Comparison of ENCODE assay signal across 1 cellular context in the genomic region with DNA sequence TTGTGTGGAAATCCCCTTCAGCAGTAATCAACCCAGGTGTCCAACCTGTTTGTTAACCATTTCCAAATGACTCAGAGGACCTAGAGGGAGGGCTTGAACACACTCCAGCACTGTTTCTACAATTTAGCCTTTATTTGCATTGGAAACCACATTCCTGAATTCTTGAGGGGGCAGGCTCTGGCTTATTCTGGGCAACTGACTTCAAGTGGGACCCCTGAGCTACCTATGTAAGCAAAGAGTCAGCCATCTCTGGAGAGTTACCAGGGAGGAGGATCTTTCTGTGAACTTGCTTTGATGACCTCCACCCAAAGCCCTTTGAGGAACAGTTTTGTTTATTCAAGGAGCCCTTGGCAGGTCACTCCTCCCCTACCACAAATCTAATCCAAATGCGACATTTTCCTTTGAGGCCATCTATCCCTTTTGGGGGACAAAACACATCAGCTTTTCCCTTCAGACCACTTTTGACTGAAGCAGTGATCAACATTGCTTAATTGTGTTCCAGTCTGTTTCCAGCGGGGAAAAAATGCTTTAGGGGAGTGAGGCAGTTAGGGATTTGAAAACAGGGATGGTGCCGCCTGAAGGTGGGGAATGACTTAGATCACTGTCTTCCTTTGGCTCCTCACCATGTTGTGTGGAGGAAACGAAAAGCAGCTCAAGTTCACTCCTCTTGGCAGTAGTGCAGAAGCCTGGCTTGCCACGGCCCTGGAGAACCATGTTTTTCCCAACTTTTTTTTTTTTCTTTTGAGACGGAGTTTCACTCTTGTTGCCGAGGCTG.
A peak's percentile ranks its signal among the peaks of the same experiment; 100 is the strongest.
TF ChIP-seq lines count a peak whose summit lies in the region.

No MANE protein-coding gene starts in this region.

TF ChIP-seq in GM12878, 131 proteins besides CTCF, POLR2A, EP300 and RAD21 (continued from another document):
- TF ChIP-seq, protein P1, sequence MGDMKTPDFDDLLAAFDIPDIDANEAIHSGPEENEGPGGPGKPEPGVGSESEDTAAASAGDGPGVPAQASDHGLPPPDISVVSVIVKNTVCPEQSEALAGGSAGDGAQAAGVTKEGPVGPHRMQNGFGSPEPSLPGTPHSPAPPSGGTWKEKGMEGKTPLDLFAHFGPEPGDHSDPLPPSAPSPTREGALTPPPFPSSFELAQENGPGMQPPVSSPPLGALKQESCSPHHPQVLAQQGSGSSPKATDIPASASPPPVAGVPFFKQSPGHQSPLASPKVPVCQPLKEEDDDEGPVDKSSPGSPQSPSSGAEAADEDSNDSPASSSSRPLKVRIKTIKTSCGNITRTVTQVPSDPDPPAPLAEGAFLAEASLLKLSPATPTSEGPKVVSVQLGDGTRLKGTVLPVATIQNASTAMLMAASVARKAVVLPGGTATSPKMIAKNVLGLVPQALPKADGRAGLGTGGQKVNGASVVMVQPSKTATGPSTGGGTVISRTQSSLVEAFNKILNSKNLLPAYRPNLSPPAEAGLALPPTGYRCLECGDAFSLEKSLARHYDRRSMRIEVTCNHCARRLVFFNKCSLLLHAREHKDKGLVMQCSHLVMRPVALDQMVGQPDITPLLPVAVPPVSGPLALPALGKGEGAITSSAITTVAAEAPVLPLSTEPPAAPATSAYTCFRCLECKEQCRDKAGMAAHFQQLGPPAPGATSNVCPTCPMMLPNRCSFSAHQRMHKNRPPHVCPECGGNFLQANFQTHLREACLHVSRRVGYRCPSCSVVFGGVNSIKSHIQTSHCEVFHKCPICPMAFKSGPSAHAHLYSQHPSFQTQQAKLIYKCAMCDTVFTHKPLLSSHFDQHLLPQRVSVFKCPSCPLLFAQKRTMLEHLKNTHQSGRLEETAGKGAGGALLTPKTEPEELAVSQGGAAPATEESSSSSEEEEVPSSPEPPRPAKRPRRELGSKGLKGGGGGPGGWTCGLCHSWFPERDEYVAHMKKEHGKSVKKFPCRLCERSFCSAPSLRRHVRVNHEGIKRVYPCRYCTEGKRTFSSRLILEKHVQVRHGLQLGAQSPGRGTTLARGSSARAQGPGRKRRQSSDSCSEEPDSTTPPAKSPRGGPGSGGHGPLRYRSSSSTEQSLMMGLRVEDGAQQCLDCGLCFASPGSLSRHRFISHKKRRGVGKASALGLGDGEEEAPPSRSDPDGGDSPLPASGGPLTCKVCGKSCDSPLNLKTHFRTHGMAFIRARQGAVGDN (IDR thresholded peaks at IDR 0.05) = peak; percentile 49; the same call in 1 of the 2 replicates
- TF ChIP-seq EED (IDR thresholded peaks at IDR 0.05; ENCODE audit: low read depth) (peak; percentile 75), CREM (IDR thresholded peaks at IDR 0.05; ENCODE audit: low read depth) (peak; percentile 40; the same call in 1 of the 2 replicates), BMI1 (IDR thresholded peaks at IDR 0.05; ENCODE audit: borderline replicate concordance) (0 out of 2 replicates have a peak, but pooled peaks have one; percentile 65), RUNX3 (IDR thresholded peaks at IDR 0.05; ENCODE audit: low read length) (peak; percentile 79), IKZF2 (IDR thresholded peaks at IDR 0.05) (peak; percentile 77 to 94), IRF4 (IDR thresholded peaks at IDR 0.05; ENCODE audit: low read depth, low read length) (peak; percentile 65; the same call in 1 of the 2 replicates), GATAD2B (conservative IDR thresholded peaks at IDR 0.05; ENCODE audit: low read depth) (peak; percentile 66; the same call in 1 of the 2 replicates), TCF12 (IDR thresholded peaks at IDR 0.05; ENCODE audit: low read depth, low read length) (peak; percentile 87), BACH1 (IDR thresholded peaks at IDR 0.05; ENCODE audit: borderline replicate concordance) (peak; percentile 37; the same call in 1 of the 2 replicates), HCFC1 (IDR thresholded peaks at IDR 0.05; ENCODE audit: low read length) (no peak), MTA3 (IDR thresholded peaks at IDR 0.05; ENCODE audit: borderline replicate concordance, low read length) (0 out of 2 replicates have a peak, but pooled peaks have one; percentile 11), POLR2AphosphoS5 (IDR thresholded peaks at IDR 0.05; ENCODE audit: low read length) (peak; percentile 42; the same call in 1 of the 2 replicates), RB1 (IDR thresholded peaks at IDR 0.05; ENCODE audit: borderline replicate concordance) (no peak; the same call in 1 of the 2 replicates), JUNB (IDR thresholded peaks at IDR 0.05) (peak; percentile 58), RFX5 (IDR thresholded peaks at IDR 0.05; ENCODE audit: low read depth, low read length) (no peak), ZNF207 (IDR thresholded peaks at IDR 0.05; ENCODE audit: borderline replicate concordance) (peak; percentile 31; the same call in 1 of the 2 replicates), JUND (IDR thresholded peaks at IDR 0.05; ENCODE audit: low read depth, low read length) (0 out of 2 replicates have a peak, but pooled peaks have one; percentile 29), TCF3 (IDR thresholded peaks at IDR 0.05; ENCODE audit: borderline replicate concordance, insufficient read depth, low read depth, low read length) (peak; percentile 88), NFXL1 (IDR thresholded peaks at IDR 0.05; ENCODE audit: borderline replicate concordance) (peak; percentile 87), ZBED1 (IDR thresholded peaks at IDR 0.05; ENCODE audit: borderline replicate concordance) (peak; percentile 75; the same call in 1 of the 2 replicates), RCOR1 (conservative IDR thresholded peaks at IDR 0.05; ENCODE audit: low read depth, low read length) (0 out of 2 replicates have a peak, but pooled peaks have one; percentile 18), ASH2L (IDR thresholded peaks at IDR 0.05; ENCODE audit: borderline replicate concordance, low read depth) (0 out of 2 replicates have a peak, but pooled peaks have one; percentile 26), FOXM1 (IDR thresholded peaks at IDR 0.05; ENCODE audit: low read depth, low read length) (peak; percentile 70; the same call in 1 of the 2 replicates)
- TF ChIP-seq, protein P2, sequence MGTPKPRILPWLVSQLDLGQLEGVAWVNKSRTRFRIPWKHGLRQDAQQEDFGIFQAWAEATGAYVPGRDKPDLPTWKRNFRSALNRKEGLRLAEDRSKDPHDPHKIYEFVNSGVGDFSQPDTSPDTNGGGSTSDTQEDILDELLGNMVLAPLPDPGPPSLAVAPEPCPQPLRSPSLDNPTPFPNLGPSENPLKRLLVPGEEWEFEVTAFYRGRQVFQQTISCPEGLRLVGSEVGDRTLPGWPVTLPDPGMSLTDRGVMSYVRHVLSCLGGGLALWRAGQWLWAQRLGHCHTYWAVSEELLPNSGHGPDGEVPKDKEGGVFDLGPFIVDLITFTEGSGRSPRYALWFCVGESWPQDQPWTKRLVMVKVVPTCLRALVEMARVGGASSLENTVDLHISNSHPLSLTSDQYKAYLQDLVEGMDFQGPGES (IDR thresholded peaks at IDR 0.05) = no peak
- TF ChIP-seq, protein P3, sequence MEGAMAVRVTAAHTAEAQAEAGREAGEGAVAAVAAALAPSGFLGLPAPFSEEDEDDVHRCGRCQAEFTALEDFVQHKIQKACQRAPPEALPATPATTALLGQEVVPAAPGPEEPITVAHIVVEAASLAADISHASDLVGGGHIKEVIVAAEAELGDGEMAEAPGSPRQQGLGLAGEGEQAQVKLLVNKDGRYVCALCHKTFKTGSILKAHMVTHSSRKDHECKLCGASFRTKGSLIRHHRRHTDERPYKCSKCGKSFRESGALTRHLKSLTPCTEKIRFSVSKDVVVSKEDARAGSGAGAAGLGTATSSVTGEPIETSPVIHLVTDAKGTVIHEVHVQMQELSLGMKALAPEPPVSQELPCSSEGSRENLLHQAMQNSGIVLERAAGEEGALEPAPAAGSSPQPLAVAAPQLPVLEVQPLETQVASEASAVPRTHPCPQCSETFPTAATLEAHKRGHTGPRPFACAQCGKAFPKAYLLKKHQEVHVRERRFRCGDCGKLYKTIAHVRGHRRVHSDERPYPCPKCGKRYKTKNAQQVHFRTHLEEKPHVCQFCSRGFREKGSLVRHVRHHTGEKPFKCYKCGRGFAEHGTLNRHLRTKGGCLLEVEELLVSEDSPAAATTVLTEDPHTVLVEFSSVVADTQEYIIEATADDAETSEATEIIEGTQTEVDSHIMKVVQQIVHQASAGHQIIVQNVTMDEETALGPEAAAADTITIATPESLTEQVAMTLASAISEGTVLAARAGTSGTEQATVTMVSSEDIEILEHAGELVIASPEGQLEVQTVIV (IDR thresholded peaks at IDR 0.05; ENCODE audit: borderline replicate concordance, partially characterized antibody) = no peak
- TF ChIP-seq, protein P4, sequence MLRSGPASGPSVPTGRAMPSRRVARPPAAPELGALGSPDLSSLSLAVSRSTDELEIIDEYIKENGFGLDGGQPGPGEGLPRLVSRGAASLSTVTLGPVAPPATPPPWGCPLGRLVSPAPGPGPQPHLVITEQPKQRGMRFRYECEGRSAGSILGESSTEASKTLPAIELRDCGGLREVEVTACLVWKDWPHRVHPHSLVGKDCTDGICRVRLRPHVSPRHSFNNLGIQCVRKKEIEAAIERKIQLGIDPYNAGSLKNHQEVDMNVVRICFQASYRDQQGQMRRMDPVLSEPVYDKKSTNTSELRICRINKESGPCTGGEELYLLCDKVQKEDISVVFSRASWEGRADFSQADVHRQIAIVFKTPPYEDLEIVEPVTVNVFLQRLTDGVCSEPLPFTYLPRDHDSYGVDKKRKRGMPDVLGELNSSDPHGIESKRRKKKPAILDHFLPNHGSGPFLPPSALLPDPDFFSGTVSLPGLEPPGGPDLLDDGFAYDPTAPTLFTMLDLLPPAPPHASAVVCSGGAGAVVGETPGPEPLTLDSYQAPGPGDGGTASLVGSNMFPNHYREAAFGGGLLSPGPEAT (IDR thresholded peaks at IDR 0.05; ENCODE audit: low read depth) = peak; percentile 52
- TF ChIP-seq, protein P5, sequence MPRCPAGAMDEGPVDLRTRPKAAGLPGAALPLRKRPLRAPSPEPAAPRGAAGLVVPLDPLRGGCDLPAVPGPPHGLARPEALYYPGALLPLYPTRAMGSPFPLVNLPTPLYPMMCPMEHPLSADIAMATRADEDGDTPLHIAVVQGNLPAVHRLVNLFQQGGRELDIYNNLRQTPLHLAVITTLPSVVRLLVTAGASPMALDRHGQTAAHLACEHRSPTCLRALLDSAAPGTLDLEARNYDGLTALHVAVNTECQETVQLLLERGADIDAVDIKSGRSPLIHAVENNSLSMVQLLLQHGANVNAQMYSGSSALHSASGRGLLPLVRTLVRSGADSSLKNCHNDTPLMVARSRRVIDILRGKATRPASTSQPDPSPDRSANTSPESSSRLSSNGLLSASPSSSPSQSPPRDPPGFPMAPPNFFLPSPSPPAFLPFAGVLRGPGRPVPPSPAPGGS (IDR thresholded peaks at IDR 0.05; ENCODE audit: borderline replicate concordance, insufficient read depth, low read depth, low read length, poor library complexity, severe bottlenecking) = peak; percentile 52
